Comparison of ENCODE assay signal across 32 cellular contexts in genomic region chr2:205717999-205718398, GRCh38. TPM values are rescaled to one million over a fixed set of nuclear protein-coding genes. Genes with fewer than 3 reads are reported as not detected.
DNase-seq lines count a peak whose midpoint lies in the region; ATAC-seq, FAIRE-seq and TF ChIP-seq lines count a peak whose summit lies in the region.
"Had no signal": no experiment of that assay in that cellular context is flagged by ENCODE, and none has a peak within 500 bp of the region (broad histone marks: within the 10 kb centered on the region; RNA-seq: fewer than 3 reads in every experiment).

No MANE protein-coding gene starts in this region.

- TF ChIP-seq CTCF in HepG2 (CRISPR knock-in tag; IDR thresholded peaks at IDR 0.05) (no peak), right lobe of liver (IDR thresholded peaks at IDR 0.05) (no peak), glutamatergic neuron (IDR thresholded peaks at IDR 0.05; ENCODE audit: partially characterized antibody, unreplicated experiment) (no peak), endothelial cell (IDR thresholded peaks at IDR 0.05; ENCODE audit: unreplicated experiment) (no peak), GM13977 (IDR thresholded peaks at IDR 0.05; ENCODE audit: extremely low read depth, insufficient read depth, missing control alignments) (no peak)

- 0 out of 5 replicates have a peak, but pooled peaks cover 0 to 3% of the 10 kb centered on the region in 2 experiments for H3K27me3 ChIP-seq in HepG2 (ENCODE audit: control insufficient read depth in 1 of 2, insufficient read depth in 2 of 2, low read length in 2 of 2)
- no peaks in the 10 kb centered on the region for H3K27me3 ChIP-seq in right lobe of liver
- H3K27me3 ChIP-seq: gastrocnemius medialis, hepatocyte, suprapubic skin, upper lobe of right lung had no signal

- TF ChIP-seq POLR2A in HepG2 (IDR thresholded peaks at IDR 0.05; ENCODE audit: insufficient read depth in 1 of 2, low read depth in 2 of 2, low read length in 2 of 2) (no peak), right lobe of liver (IDR thresholded peaks at IDR 0.05) (no peak)

- CTCF ChIA-PET in HepG2 (lab: Yijun Ruan, JAX; ENCODE audit: low intra/inter-chr PET ratio, low total read pairs) = no interaction called here

- no peaks in the 10 kb centered on the region for H3K36me3 Mint-ChIP-seq in glutamatergic neuron (ENCODE audit: unreplicated experiment)
- H3K36me3 Mint-ChIP-seq in endothelial cell (ENCODE audit: low read depth, unreplicated experiment) = peaks cover 36% of the 10 kb centered on the region
- H3K36me3 Mint-ChIP-seq: CD4-positive, alpha-beta memory T cell had no signal

- no peak overlapping the region for H2AFZ ChIP-seq in HepG2 (ENCODE audit: low read length)
- H2AFZ ChIP-seq: hepatocyte had no signal

- ATAC-seq in HepG2 = no peak
- no peak for ATAC-seq in right lobe of liver
- peak; percentile 35 for ATAC-seq in sciatic nerve
- ATAC-seq: activated CD4-positive, alpha-beta T cell treated with anti-CD3 and anti-CD28 coated beads for 36 hours; activated CD8-positive, alpha-beta T cell treated with anti-CD3 and anti-CD28 coated beads, Interleukin-2, amount 10 ng/mL, durations not matched to agents 7 days and 5 days; gastrocnemius medialis; lower lobe of right lung; upper lobe of right lung had no signal

- DNase-seq in HepG2 (ENCODE audit: low spot score) = no peak
- no peak for DNase-seq in right lobe of liver
- no peak for DNase-seq in glutamatergic neuron
- no peak for DNase-seq in sciatic nerve (ENCODE audit: low spot score)
- DNase-seq in cerebellar cortex (ENCODE audit: low spot score) = no peak
- DNase-seq in mesenteric fat pad (ENCODE audit: low spot score) = no peak
- DNase-seq in endothelial cell (ENCODE audit: low spot score) = no peak
- DNase-seq in GM13977 (ENCODE audit: low spot score) = no peak
- DNase-seq: activated CD4-positive, alpha-beta T cell treated with anti-CD3 and anti-CD28 coated beads for 36 hours; activated CD8-positive, alpha-beta T cell treated with anti-CD3 and anti-CD28 coated beads, Interleukin-2, amount 10 ng/mL, durations not matched to agents 7 days and 5 days; activated naive CD4-positive, alpha-beta T cell treated with anti-CD3 and anti-CD28 coated beads, Interleukin-2, amount 50 U/mL, for 16 hours; AML-193; anterior cingulate cortex; CD4-positive, alpha-beta memory T cell; effector memory CD4-positive, alpha-beta T cell; EL; gastrocnemius medialis; HFFc6; lower lobe of right lung; MV-4-11; NCI-H1436; SHP77 treated with DMSO at 0.1 percent for 48 hours; stimulated activated CD4-positive, alpha-beta T cell treated with anti-CD3 and anti-CD28 coated beads, Interleukin-4, amount 100 ng/mL, for 24 hours; upper lobe of right lung had no signal

- H3K4me1 Mint-ChIP-seq in glutamatergic neuron (ENCODE audit: low read depth, unreplicated experiment) (peaks cover 80% of the 10 kb centered on the region), endothelial cell (ENCODE audit: unreplicated experiment) (peaks cover 30% of the 10 kb centered on the region)
- H3K4me1 Mint-ChIP-seq: CD4-positive, alpha-beta memory T cell had no signal

- H3K4me2 ChIP-seq in HepG2 (ENCODE audit: low read depth, low read length) = no peak overlapping the region
- H3K4me2 ChIP-seq: hepatocyte had no signal

- H3K9me3 ChIP-seq in HepG2 (ENCODE audit: low read length) (no peaks in the 10 kb centered on the region), right lobe of liver (no peaks in the 10 kb centered on the region)
- H3K9me3 ChIP-seq: gastrocnemius medialis, lower lobe of right lung, suprapubic skin, upper lobe of right lung had no signal

- FAIRE-seq in HepG2 (lab: Jason Lieb, UNC) = no peak
- FAIRE-seq: colon, GM18507, GM19239, H1 had no signal

- H3K4me3 Mint-ChIP-seq in glutamatergic neuron (ENCODE audit: unreplicated experiment) (peak overlapping the region; percentile 47), endothelial cell (ENCODE audit: unreplicated experiment) (no peak overlapping the region)
- H3K4me3 Mint-ChIP-seq: activated CD4-positive, alpha-beta T cell treated with anti-CD3 and anti-CD28 coated beads for 36 hours; activated CD8-positive, alpha-beta T cell treated with anti-CD3 and anti-CD28 coated beads, Interleukin-2, amount 10 ng/mL, durations not matched to agents 7 days and 5 days; CD4-positive, alpha-beta memory T cell; HFFc6; T-helper 2 cell treated with Interferon-gamma antibody and Interleukin-4, amounts not matched to agents 5 μg/mL and 100 μg/mL, for 36 hours had no signal

- POLR2A ChIA-PET in HepG2 (lab: Yijun Ruan, JAX) = interaction anchor here (1.3 kb wide), 1 partner anchor 14 kb away, joined by 4 read pairs; no protein-coding TSS in a partner anchor

- no peaks in the 10 kb centered on the region for H4K20me1 ChIP-seq in HepG2 (ENCODE audit: insufficient read depth, low read length)

- 75% methylated on average over 3 of the region's 3 CpGs for WGBS in HepG2 (ENCODE audit: low lambda C conversion rate)
- 80% methylated on average over 2 of the region's 3 CpGs for WGBS in right lobe of liver (ENCODE audit: insufficient coverage, low coverage, low lambda C conversion rate, missing lambda C conversion rate)

- no peak for TF ChIP-seq EP300 in HepG2 (IDR thresholded peaks at IDR 0.05; ENCODE audit: low read depth in 2 of 2, low read length in 2 of 2)
- TF ChIP-seq EP300 in HepG2 (CRISPR knock-in tag; IDR thresholded peaks at IDR 0.05; ENCODE audit: borderline replicate concordance) = no peak

- no peaks in the 10 kb centered on the region for H3K36me3 ChIP-seq in HepG2 (replicated peaks in 1 of 2; ENCODE audit: control insufficient read depth in 1 of 2, insufficient read depth in 2 of 2, low read length in 2 of 2)
- H3K36me3 ChIP-seq in right lobe of liver = no peaks in the 10 kb centered on the region
- H3K36me3 ChIP-seq: gastrocnemius medialis, suprapubic skin had no signal

- BruUV-seq in HepG2 (replicated peaks; lab: Mats Ljungman, UMichigan) = no TSS peak

- intact Hi-C loops in HepG2 (cut with micrococcal nuclease; ENCODE audit: unreplicated experiment) (no loop called here), right lobe of liver (cut with DNase I) (no loop called here), sciatic nerve (cut with DNase I) (no loop called here)

- H3K27me3 Mint-ChIP-seq in glutamatergic neuron (ENCODE audit: unreplicated experiment) (peaks cover 11% of the 10 kb centered on the region), endothelial cell (ENCODE audit: unreplicated experiment) (peaks cover 3% of the 10 kb centered on the region)

- H3K9me3 Mint-ChIP-seq in glutamatergic neuron (ENCODE audit: unreplicated experiment) (peaks cover 21% of the 10 kb centered on the region), endothelial cell (ENCODE audit: unreplicated experiment) (no peaks in the 10 kb centered on the region)
- H3K9me3 Mint-ChIP-seq: activated T-helper 2 cell treated with anti-CD3 and anti-CD28 coated beads, Interferon-gamma antibody, Interleukin-2, Interleukin-4, amounts not matched to agents 10 μg/mL and 5 μg/mL and 100 μg/mL, durations not matched to agents 14 hours and 24 hours and 36 hours; CD4-positive, alpha-beta memory T cell; HFFc6; T-helper 2 cell treated with Interferon-gamma antibody and Interleukin-4, amounts not matched to agents 5 μg/mL and 100 μg/mL, for 36 hours had no signal

- no peak overlapping the region for H3K4me3 ChIP-seq in HepG2 (replicated peaks in 1 of 3; ENCODE audit: insufficient read depth in 1 of 3, low read depth in 2 of 3, low read length in 3 of 3)
- no peak overlapping the region for H3K4me3 ChIP-seq in right lobe of liver
- H3K4me3 ChIP-seq: gastrocnemius medialis, hepatocyte, lower lobe of right lung, suprapubic skin, upper lobe of right lung had no signal

- H3K9ac ChIP-seq in HepG2 (ENCODE audit: insufficient read depth, low read depth, low read length) = no peak overlapping the region

- peak overlapping the region; percentile 84 for H3K27ac Mint-ChIP-seq in glutamatergic neuron (ENCODE audit: unreplicated experiment)
- H3K27ac Mint-ChIP-seq in endothelial cell (ENCODE audit: unreplicated experiment) = no peak overlapping the region
- H3K27ac Mint-ChIP-seq: activated CD4-positive, alpha-beta T cell treated with anti-CD3 and anti-CD28 coated beads for 36 hours; activated CD8-positive, alpha-beta T cell treated with anti-CD3 and anti-CD28 coated beads, Interleukin-2, amount 10 ng/mL, durations not matched to agents 7 days and 5 days; CD4-positive, alpha-beta memory T cell; HFFc6; T-helper 2 cell treated with Interferon-gamma antibody and Interleukin-4, amounts not matched to agents 5 μg/mL and 100 μg/mL, for 36 hours had no signal

- TF ChIP-seq RAD21 in HepG2 (CRISPR knock-in tag; IDR thresholded peaks at IDR 0.05) = no peak

- no peaks in the 10 kb centered on the region for H3K79me2 ChIP-seq in HepG2 (ENCODE audit: insufficient read depth, low read length)

- in situ Hi-C loops in HepG2 (cut with HindIII; ENCODE audit: extremely low pct_ligation_motif_present, low pct_unique_long_range_greater_than_20kb) = no loop called here
- in situ Hi-C loops in GM13977 (cut with MboI; ENCODE audit: low pct_unique_long_range_greater_than_20kb, low sequenced_read_pairs, unreplicated experiment) = no loop called here

- no peak overlapping the region for H3K27ac ChIP-seq in HepG2 (ENCODE audit: extremely low read length, insufficient read depth, low read length)
- H3K27ac ChIP-seq in right lobe of liver = no peak overlapping the region
- H3K27ac ChIP-seq: gastrocnemius medialis, hepatocyte, lower lobe of right lung, suprapubic skin, upper lobe of right lung had no signal

- H3K4me1 ChIP-seq in HepG2 (ENCODE audit: insufficient read depth, low read length) = peaks cover 22% of the 10 kb centered on the region
- no peaks in the 10 kb centered on the region for H3K4me1 ChIP-seq in right lobe of liver

RNA-seq across cellular contexts. Expression of gene NRP2, which starts 35.7 kb away (rescaled TPM):
- total RNA-seq in HepG2 (2016; rRNA removed; fragmentation: Illumina TruSeq; extraction: Trizol) = 0.60 and 1.4 TPM in 2 replicates
- under 0.01 and 0.20 TPM in 2 replicates for total RNA-seq in HepG2 (2016; cell fraction: cytosol; rRNA removed; fragmentation: Illumina TruSeq; extraction: Trizol; ENCODE audit: low read depth)
- total RNA-seq in HepG2 (2016; cell fraction: insoluble cytoplasmic fraction; rRNA removed; fragmentation: Illumina TruSeq; extraction: Trizol) = 0.79 and 0.93 TPM in 2 replicates
- total RNA-seq in HepG2 (2016; cell fraction: membrane; rRNA removed; fragmentation: Illumina TruSeq; extraction: Trizol) = 0.22 and 0.41 TPM in 2 replicates
- total RNA-seq in HepG2 (2016; cell fraction: nucleus; rRNA removed; fragmentation: Illumina TruSeq; extraction: Trizol) = 1.4 and 2.4 TPM in 2 replicates
- polyA plus RNA-seq in HepG2 (2011; rRNA removed) = 0.65 and 1.4 TPM in 2 replicates
- polyA plus RNA-seq in HepG2 (2011; cell fraction: cytosol; rRNA removed) = 0.32 and 0.37 TPM in 2 replicates
- polyA plus RNA-seq in HepG2 (2011; cell fraction: nucleus; rRNA removed) = 0.51 and 0.66 TPM in 2 replicates
- 0.54 and 3.3 TPM in 2 replicates for polyA plus RNA-seq in HepG2 (2012)
- 0.12 and 0.16 TPM in 2 replicates for polyA plus RNA-seq in HepG2 (2016; cell fraction: cytosol; fragmentation: Illumina TruSeq; extraction: Trizol; ENCODE audit: low read depth)
- 0.26 and 0.34 TPM in 2 replicates for polyA plus RNA-seq in HepG2 (2016; cell fraction: insoluble cytoplasmic fraction; fragmentation: Illumina TruSeq; extraction: Trizol; ENCODE audit: low read depth)
- 0.09 and 0.37 TPM in 2 replicates for polyA plus RNA-seq in HepG2 (2016; cell fraction: membrane; fragmentation: Illumina TruSeq; extraction: Trizol; ENCODE audit: low read depth)
- 1.9 and 2.1 TPM in 2 replicates for polyA plus RNA-seq in HepG2 (2016; cell fraction: nucleus; fragmentation: Illumina TruSeq; extraction: Trizol; ENCODE audit: insufficient read depth, low read depth)
- polyA minus RNA-seq in HepG2 (2011; rRNA and poly(A)+ RNA removed; ENCODE audit: low replicate concordance) = 1.3 and 6.5 TPM in 2 replicates
- polyA minus RNA-seq in HepG2 (2011; cell fraction: cytosol; rRNA and poly(A)+ RNA removed) = 0.49 and 0.88 TPM in 2 replicates
- 1.4 and 1.7 TPM in 2 replicates for polyA minus RNA-seq in HepG2 (2011; cell fraction: nucleus; rRNA and poly(A)+ RNA removed)
- total RNA-seq in right lobe of liver = 10 to 100 TPM in 3 of 6 experiments, 1 to 10 TPM in 3; 5.5 to 23.7 (median 8.6) TPM
- total RNA-seq in glutamatergic neuron (ENCODE audit: unreplicated experiment) = 89.0 TPM
- 316 TPM for total RNA-seq in sciatic nerve
- total RNA-seq in mesenteric fat pad = 66.7 TPM
- total RNA-seq in endothelial cell (ENCODE audit: unreplicated experiment) = 258 TPM
- polyA plus RNA-seq: CD4-positive, alpha-beta memory T cell had no signal
